29 cellular contexts compared by ENCODE assay signal in the genomic region with DNA sequence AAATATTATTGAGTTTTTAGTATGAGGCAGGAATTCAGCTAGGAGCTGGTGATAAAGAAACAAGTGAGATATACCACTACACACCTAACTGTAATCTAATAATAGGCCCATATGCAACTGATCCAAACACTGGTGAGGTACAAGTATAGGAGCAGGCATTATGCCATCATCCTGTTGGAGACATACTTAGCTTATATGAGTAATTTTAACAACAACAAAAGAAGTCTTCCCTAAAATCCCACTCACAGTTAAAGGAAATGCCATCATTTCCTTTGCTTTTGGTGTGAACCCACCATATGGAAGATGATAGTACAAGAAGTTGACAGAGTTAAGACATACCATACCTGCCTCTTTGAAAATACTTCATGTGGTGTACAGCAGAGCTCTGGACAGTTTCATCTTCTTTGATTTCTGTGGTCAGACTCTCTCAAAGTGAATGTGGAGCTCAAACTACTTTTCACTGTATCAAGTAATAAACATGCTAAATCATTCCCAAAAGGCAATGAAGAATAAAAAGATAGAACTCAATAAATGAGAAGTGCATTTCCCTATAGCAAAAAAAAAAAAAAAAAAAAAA.
DNase-seq lines count a peak whose midpoint lies in the region; ATAC-seq, FAIRE-seq and TF ChIP-seq lines count a peak whose summit lies in the region.
"Had no signal": no experiment of that assay in that cellular context is flagged by ENCODE, and none has a peak within 500 bp of the region (broad histone marks: within the 10 kb centered on the region; RNA-seq: fewer than 3 reads in every experiment).

No MANE protein-coding gene starts in this region.

- H3K4me2 ChIP-seq in GM12878 (ENCODE audit: control insufficient read depth, insufficient read depth) (no peak overlapping the region), PC-9 (no peak overlapping the region)
- H3K4me2 ChIP-seq: neural progenitor cell had no signal

- H3K36me3 ChIP-seq in GM12878 (ENCODE audit: control insufficient read depth in 2 of 2, insufficient read depth in 2 of 2, low read length in 1 of 2) (no peaks in the 10 kb centered on the region), PC-9 (ENCODE audit: low read depth) (no peaks in the 10 kb centered on the region)
- H3K36me3 ChIP-seq: left lung, neural progenitor cell, SJCRH30, spleen, tibial artery, vagina, WERI-Rb-1 had no signal

- no peak for TF ChIP-seq RAD21 in GM12878 (IDR thresholded peaks at IDR 0.05; ENCODE audit: insufficient read depth, low read depth, low read length)

- FAIRE-seq in GM12878 (lab: Jason Lieb, UNC) = no peak
- FAIRE-seq: GM12891, RCC 7860 had no signal

- CTCF ChIA-PET in GM12878 (lab: Yijun Ruan, JAX) (interaction anchor here (1.2 to 1.7 kb wide), 4 partner anchors 26 to 217 kb away, joined by 3 to 7 read pairs (median 4); no protein-coding TSS in a partner anchor), PC-9 (lab: Charles Lee) (no interaction called here)

- no TSS peak for BruUV-seq in GM12878 (replicated peaks; lab: Mats Ljungman, UMichigan)
- no TSS peak for BruUV-seq in PC-9 (replicated peaks; lab: Mats Ljungman, UMichigan)

- no peaks in the 10 kb centered on the region for H3F3A ChIP-seq in PC-9 (ENCODE audit: insufficient read depth, low read depth)

- RAD21 ChIA-PET in GM12878 (lab: Charles Lee; ENCODE audit: unreplicated experiment) = interaction anchor here (1.2 to 1.8 kb wide), 3 partner anchors 11 to 218 kb away, joined by 3 to 5 read pairs (median 3); no protein-coding TSS in a partner anchor

- TF ChIP-seq CTCF in GM12878 (IDR thresholded peaks at IDR 0.05 in 2 of 3, conservative IDR thresholded peaks at IDR 0.05 in 1 of 3; ENCODE audit: control insufficient read depth in 2 of 3, extremely low read depth in 1 of 3, insufficient read depth in 1 of 3, low read depth in 3 of 3, low read length in 3 of 3) (no peak), fibroblast of the aortic adventitia (IDR thresholded peaks at IDR 0.05; ENCODE audit: insufficient read depth, low read length) (no peak), PC-9 (conservative IDR thresholded peaks at IDR 0.05) (no peak)

- DNase-seq in CD1c-positive myeloid dendritic cell (ENCODE audit: extremely low spot score) (peak; percentile 21), HCEC 1CT (peak; percentile 59), GM12878 (ENCODE audit: low read depth, low spot score) (no peak), fibroblast of the aortic adventitia (ENCODE audit: low read depth) (peak; percentile 69), PC-9 (no peak), activated gamma-delta T cell treated with Interleukin-2 at 50 U/mL for 16 hours (no peak), NCI-H146 treated with DMSO at 0.1 percent for 48 hours (lab: John Stamatoyannopoulos, UW; ENCODE audit: unreplicated experiment) (no peak)
- DNase-seq: activated CD4-positive, alpha-beta T cell treated with anti-CD3 and anti-CD28 coated beads for 4 hours; activated CD8-positive, alpha-beta memory T cell treated with anti-CD3 and anti-CD28 coated beads for 24 hours; activated T-cell treated with anti-CD3 and anti-CD28 coated beads for 4 hours; aorta; CD8-positive, alpha-beta T cell; central memory CD4-positive, alpha-beta T cell; H7; left lung; mesendoderm; NCI-H1436 treated with DMSO at 0.1 percent for 48 hours; NCI-H446 treated with DMSO at 0.1 percent for 48 hours; NCI-H774; SJCRH30; spleen; tibial artery; WERI-Rb-1 had no signal

- no peak overlapping the region for H3K9ac ChIP-seq in GM12878 (ENCODE audit: control insufficient read depth, insufficient read depth, low read length)
- H3K9ac ChIP-seq: neural progenitor cell, parathyroid adenoma had no signal

- intact Hi-C loops in GM12878 (cut with micrococcal nuclease; ENCODE audit: unreplicated experiment) = no loop called here
- intact Hi-C loops in PC-9 (cut with micrococcal nuclease; ENCODE audit: unreplicated experiment) = no loop called here

- H3K79me2 ChIP-seq in GM12878 (ENCODE audit: control insufficient read depth, insufficient read depth, low read length) (no peaks in the 10 kb centered on the region), PC-9 (ENCODE audit: low read depth) (no peaks in the 10 kb centered on the region)
- H3K79me2 ChIP-seq: parathyroid adenoma had no signal

- H2AFZ ChIP-seq in GM12878 (ENCODE audit: control insufficient read depth, low read depth, low read length) (no peak overlapping the region), PC-9 (no peak overlapping the region)
- H2AFZ ChIP-seq: parathyroid adenoma had no signal

- POLR2A ChIA-PET in GM12878 (lab: Charles Lee) (interaction anchor here (0.6 to 0.9 kb wide), 3 partner anchors 9 to 214 kb away, joined by 3 to 4 read pairs (median 3); no protein-coding TSS in a partner anchor), PC-9 (lab: Charles Lee; ENCODE audit: unreplicated experiment) (interaction anchor here (0.7 kb wide), 1 partner anchor 9 kb away, joined by 17 read pairs; no protein-coding TSS in a partner anchor)

- SMC1A ChIA-PET in GM12878 (lab: Charles Lee; ENCODE audit: uncharacterized antibody, unreplicated experiment) = interaction anchor here (0.6 to 1.4 kb wide), 6 partner anchors 8 to 897 kb away, joined by 3 to 5 read pairs (median 3); no protein-coding TSS in a partner anchor

- no peaks in the 10 kb centered on the region for H3K27me3 ChIP-seq in GM12878 (replicated peaks in 1 of 2; ENCODE audit: control insufficient read depth in 2 of 2, insufficient read depth in 2 of 2, low read length in 1 of 2)
- H3K27me3 ChIP-seq in PC-9 (ENCODE audit: insufficient read depth, low read depth) = no peaks in the 10 kb centered on the region
- H3K27me3 ChIP-seq: left lung, neural progenitor cell, SJCRH30, spleen, tibial artery, vagina had no signal

- no peaks in the 10 kb centered on the region for H3K9me2 ChIP-seq in PC-9 (ENCODE audit: insufficient read depth)

- in situ Hi-C loops in GM12878 (cut with MboI) = no loop called here

- H3K4me1 ChIP-seq in GM12878 (ENCODE audit: control insufficient read depth, insufficient read depth, low read length) (no peaks in the 10 kb centered on the region), PC-9 (replicated peaks; ENCODE audit: insufficient read depth) (peaks cover 11% of the 10 kb centered on the region; the same call in 1 of the 2 replicates)
- H3K4me1 ChIP-seq: left lung, neural progenitor cell, parathyroid adenoma, spleen, tibial artery, vagina had no signal

- H3K27ac ChIP-seq in GM12878 (ENCODE audit: control insufficient read depth, insufficient read depth) (no peak overlapping the region), PC-9 (no peak overlapping the region)
- H3K27ac ChIP-seq: left lung, neural progenitor cell, parathyroid adenoma, SJCRH30, spleen, tibial artery, vagina, WERI-Rb-1 had no signal

- TF ChIP-seq EP300 in GM12878 (IDR thresholded peaks at IDR 0.05; ENCODE audit: borderline replicate concordance in 1 of 2, control insufficient read depth in 1 of 2, low read depth in 2 of 2, low read length in 2 of 2) = no peak

- H4K20me1 ChIP-seq in GM12878 (ENCODE audit: control insufficient read depth, insufficient read depth) (no peaks in the 10 kb centered on the region), PC-9 (ENCODE audit: insufficient read depth) (no peaks in the 10 kb centered on the region)

- no peak for ATAC-seq in GM12878
- ATAC-seq in HG03378 (IDR thresholded peaks at IDR 0.05; ENCODE audit: unreplicated experiment) = no peak
- ATAC-seq: CD8-positive, alpha-beta T cell; left lung had no signal

- H3K4me3 ChIP-seq in GM12878 (no peak overlapping the region), fibroblast of the aortic adventitia (ENCODE audit: low read depth, low read length) (no peak overlapping the region), PC-9 (no peak overlapping the region)
- H3K4me3 ChIP-seq: left lung, neural progenitor cell, SJCRH30, spleen, tibial artery, vagina had no signal

- no peak for TF ChIP-seq POLR2A in GM12878 (IDR thresholded peaks at IDR 0.05; ENCODE audit: low read depth, low read length)

- H3K9me3 ChIP-seq in GM12878 (replicated peaks; ENCODE audit: control insufficient read depth, insufficient read depth, low read length) (peaks cover 3% of the 10 kb centered on the region), PC-9 (ENCODE audit: insufficient read depth, low read depth) (no peaks in the 10 kb centered on the region; the same call in 1 of the 2 replicates)
- H3K9me3 ChIP-seq: SJCRH30, tibial artery, vagina had no signal

TF ChIP-seq in GM12878, 131 proteins besides CTCF, POLR2A, EP300 and RAD21:
- TF ChIP-seq RUNX3 (IDR thresholded peaks at IDR 0.05; ENCODE audit: low read length) = peak; percentile 67
- TF ChIP-seq NFYA (IDR thresholded peaks at IDR 0.05; ENCODE audit: borderline replicate concordance, low read depth, low read length) = no peak
- TF ChIP-seq TAF1 (IDR thresholded peaks at IDR 0.05; ENCODE audit: borderline replicate concordance, low read depth, low read length) = no peak
- TF ChIP-seq SRF (IDR thresholded peaks at IDR 0.05; ENCODE audit: low read depth in 2 of 2, low read length in 2 of 2) = no peak

Comparison
In these comparisons a context has a peak if more than half of its experiments do, and no peak if none do; other contexts are left out.
1. DNase-seq: peak in CD1c-positive myeloid dendritic cell (single experiment), HCEC 1CT (single experiment) and fibroblast of the aortic adventitia (single experiment); none in GM12878 (single experiment), PC-9 (0 of 2), activated gamma-delta T cell treated with Interleukin-2 at 50 U/mL for 16 hours (single experiment) and NCI-H146 treated with DMSO at 0.1 percent for 48 hours (single experiment).